ENCODE assay signal across 21 cellular contexts in the genomic region with DNA sequence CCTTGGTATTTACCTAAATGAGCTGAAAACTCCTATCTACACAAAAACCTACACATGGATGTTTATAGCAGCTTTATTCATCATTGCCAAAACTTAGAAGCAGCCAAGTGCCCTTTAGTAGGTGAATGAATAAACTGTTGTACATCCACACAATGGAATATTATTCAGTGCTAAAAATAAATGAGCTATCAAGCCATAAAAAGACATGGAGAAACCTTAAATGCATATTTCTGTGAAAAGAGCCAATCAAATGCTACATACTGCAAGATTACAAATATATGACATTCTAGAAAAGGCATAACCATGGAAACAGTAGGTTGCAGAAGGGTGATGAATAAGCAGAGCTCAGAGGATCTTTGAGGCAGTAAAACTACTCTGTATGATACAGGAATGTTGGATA.
"Had no signal": no experiment of that assay in that cellular context is flagged by ENCODE, and none has a peak within 500 bp of the region (broad histone marks: within the 10 kb centered on the region; RNA-seq: fewer than 3 reads in every experiment).

No MANE protein-coding gene starts in this region.

- H3K9me3 Mint-ChIP-seq: activated CD4-positive, alpha-beta T cell treated with anti-CD3 and anti-CD28 coated beads, Interleukin-2, amount 10 ng/mL, durations not matched to agents 7 days and 5 days; activated T-cell treated with anti-CD3 and anti-CD28 coated beads, Interleukin-2, amount 50 U/mL, for 24 hours; memory B cell; naive B cell; neural progenitor cell; stimulated activated effector memory CD8-positive, alpha-beta T cell treated with anti-CD3 and anti-CD28 coated beads, Interleukin-12 subunit alpha, Interleukin-12 subunit beta, amount 100 ng/mL, for 72 hours; T-cell had no signal

- H3K27me3 Mint-ChIP-seq: activated CD4-positive, alpha-beta T cell treated with anti-CD3 and anti-CD28 coated beads, Interleukin-2, amount 10 ng/mL, durations not matched to agents 7 days and 5 days; activated T-cell treated with anti-CD3 and anti-CD28 coated beads, Interleukin-2, amount 50 U/mL, for 24 hours; memory B cell; naive B cell; T-cell had no signal

- H3K27me3 ChIP-seq: colonic mucosa, heart right ventricle, neural progenitor cell, ovary, thyroid gland had no signal

- H3K4me2 ChIP-seq: neural progenitor cell, smooth muscle cell had no signal

- H3K27ac Mint-ChIP-seq: activated CD4-positive, alpha-beta T cell treated with anti-CD3 and anti-CD28 coated beads, Interleukin-2, amount 10 ng/mL, durations not matched to agents 7 days and 5 days; activated CD8-positive, alpha-beta T cell treated with anti-CD3 and anti-CD28 coated beads, Interleukin-2, amount 10 ng/mL, durations not matched to agents 7 days and 5 days; activated T-cell treated with anti-CD3 and anti-CD28 coated beads, Interleukin-2, amount 50 U/mL, for 24 hours; memory B cell; neural progenitor cell; stimulated activated effector memory CD8-positive, alpha-beta T cell treated with anti-CD3 and anti-CD28 coated beads, Interleukin-12 subunit alpha, Interleukin-12 subunit beta, amount 100 ng/mL, for 72 hours; T-cell had no signal

- H3K4me3 Mint-ChIP-seq: activated CD4-positive, alpha-beta T cell treated with anti-CD3 and anti-CD28 coated beads, Interleukin-2, amount 10 ng/mL, durations not matched to agents 7 days and 5 days; activated CD8-positive, alpha-beta T cell treated with anti-CD3 and anti-CD28 coated beads, Interleukin-2, amount 10 ng/mL, durations not matched to agents 7 days and 5 days; activated T-cell treated with anti-CD3 and anti-CD28 coated beads, Interleukin-2, amount 50 U/mL, for 24 hours; memory B cell; neural progenitor cell; stimulated activated effector memory CD8-positive, alpha-beta T cell treated with anti-CD3 and anti-CD28 coated beads, Interleukin-12 subunit alpha, Interleukin-12 subunit beta, amount 100 ng/mL, for 72 hours; T-cell had no signal

- H3K4me1 ChIP-seq: colonic mucosa, heart right ventricle, neural progenitor cell, thyroid gland had no signal

- DNase-seq: activated CD4-positive, alpha-beta T cell treated with anti-CD3 and anti-CD28 coated beads, Interleukin-2, amount 10 ng/mL, durations not matched to agents 7 days and 5 days; activated CD4-positive, CD25-positive, alpha-beta regulatory T cell; activated CD8-positive, alpha-beta T cell treated with anti-CD3 and anti-CD28 coated beads, Interleukin-2, amount 10 ng/mL, durations not matched to agents 7 days and 5 days; activated effector memory CD4-positive, alpha-beta T cell treated with anti-CD3 and anti-CD28 coated beads, Interleukin-2, amount 50 U/mL, for 16 hours; activated naive CD4-positive, alpha-beta T cell treated with anti-CD3 and anti-CD28 coated beads, Interleukin-2, amount 50 U/mL, for 16 hours; activated T-cell treated with anti-CD3 and anti-CD28 coated beads, Interleukin-2, amount 50 U/mL, for 24 hours; colonic mucosa; heart right ventricle; kidney glomerular epithelial cell; left ventricle myocardium superior; mucosa of descending colon; naive B cell; ovary; stimulated activated CD4-positive, alpha-beta T cell treated with anti-CD3 and anti-CD28 coated beads, Interleukin-4, amount 100 ng/mL, for 1 hour; T-cell; thyroid gland had no signal

- H3K9me3 ChIP-seq: colonic mucosa, heart right ventricle, mucosa of descending colon, ovary, thyroid gland had no signal

- H3K9ac ChIP-seq: neural progenitor cell had no signal

- H3K4me3 ChIP-seq: colonic mucosa, heart right ventricle, mucosa of descending colon, neural progenitor cell, ovary, smooth muscle cell, thyroid gland had no signal

- H2AFZ ChIP-seq: neural progenitor cell had no signal

- H3K4me1 Mint-ChIP-seq: memory B cell; naive B cell; neural progenitor cell; stimulated activated effector memory CD8-positive, alpha-beta T cell treated with anti-CD3 and anti-CD28 coated beads, Interleukin-12 subunit alpha, Interleukin-12 subunit beta, amount 100 ng/mL, for 72 hours had no signal

- H3K36me3 ChIP-seq: neural progenitor cell, ovary had no signal

- ATAC-seq: activated CD8-positive, alpha-beta T cell treated with anti-CD3 and anti-CD28 coated beads, Interleukin-2, amount 10 ng/mL, durations not matched to agents 7 days and 5 days; heart right ventricle; left ventricle myocardium superior; mucosa of descending colon; sciatic nerve; stimulated activated effector memory CD8-positive, alpha-beta T cell treated with anti-CD3 and anti-CD28 coated beads, Interleukin-12 subunit alpha, Interleukin-12 subunit beta, amount 100 ng/mL, for 72 hours; T-cell had no signal

- H3K27ac ChIP-seq: colonic mucosa, heart right ventricle, neural progenitor cell, ovary, thyroid gland had no signal
